Comparison of ENCODE assay signal across 9 cellular contexts in genomic region chr2:18178736-18179349, GRCh38.
DNase-seq lines count a peak whose midpoint lies in the region; ATAC-seq and TF ChIP-seq lines count a peak whose summit lies in the region.
"Had no signal": no experiment of that assay in that cellular context is flagged by ENCODE, and none has a peak within 500 bp of the region (broad histone marks: within the 10 kb centered on the region; RNA-seq: fewer than 3 reads in every experiment).

No MANE protein-coding gene starts in this region.

- no peaks in the 10 kb centered on the region for H3K36me3 Mint-ChIP-seq in activated naive CD8-positive, alpha-beta T cell treated with anti-CD3 and anti-CD28 coated beads, Interleukin-2, amount 10 ng/mL, durations not matched to agents 7 days and 5 days

- peak; percentile 82 for TF ChIP-seq CTCF in left ventricle myocardium inferior (IDR thresholded peaks at IDR 0.05; ENCODE audit: borderline replicate concordance)

- no peaks in the 10 kb centered on the region for H3K9me3 ChIP-seq in left ventricle myocardium inferior (replicated peaks)

- no peaks in the 10 kb centered on the region for H3K36me3 ChIP-seq in left ventricle myocardium inferior

- peak; percentile 5 for DNase-seq in DMS114 treated with DMSO at 0.1 percent for 48 hours (lab: John Stamatoyannopoulos, UW; ENCODE audit: unreplicated experiment)
- DNase-seq in NCI-H2227 (lab: John Stamatoyannopoulos, UW; ENCODE audit: unreplicated experiment): peak; percentile 71
- no peak for DNase-seq in activated naive CD8-positive, alpha-beta T cell treated with anti-CD3 and anti-CD28 coated beads, Interleukin-2, amount 10 ng/mL, durations not matched to agents 7 days and 5 days
- no peak for DNase-seq in left ventricle myocardium inferior
- peak; percentile 48 for DNase-seq in stimulated activated CD4-positive, alpha-beta T cell treated with anti-CD3 and anti-CD28 coated beads, Interleukin-15, amount 100 ng/mL, for 24 hours
- no peak for DNase-seq in 8988T

- H3K4me3 ChIP-seq in left ventricle myocardium inferior: no peak overlapping the region

- H3K27me3 Mint-ChIP-seq in activated naive CD8-positive, alpha-beta T cell treated with anti-CD3 and anti-CD28 coated beads, Interleukin-2, amount 10 ng/mL, durations not matched to agents 7 days and 5 days: peaks cover 2% of the 10 kb centered on the region

- ATAC-seq in GM19023 (IDR thresholded peaks at IDR 0.05; ENCODE audit: unreplicated experiment) (peak; percentile 96), HG03108 (IDR thresholded peaks at IDR 0.05; ENCODE audit: unreplicated experiment) (peak; percentile 87)
- ATAC-seq in activated naive CD8-positive, alpha-beta T cell treated with anti-CD3 and anti-CD28 coated beads, Interleukin-2, amount 10 ng/mL, durations not matched to agents 7 days and 5 days (ENCODE audit: low read depth): peak; percentile 76

- H3K9me3 Mint-ChIP-seq in activated naive CD8-positive, alpha-beta T cell treated with anti-CD3 and anti-CD28 coated beads, Interleukin-2, amount 10 ng/mL, durations not matched to agents 7 days and 5 days: no peaks in the 10 kb centered on the region
- H3K9me3 Mint-ChIP-seq: stimulated activated naive CD8-positive, alpha-beta T cell treated with anti-CD3 and anti-CD28 coated beads, Interleukin-15, Interleukin-2, amounts not matched to agents 100 ng/mL and 50 ng/mL, for 24 hours had no signal

- POLR2A ChIA-PET in activated naive CD8-positive, alpha-beta T cell treated with anti-CD3 and anti-CD28 coated beads, Interleukin-2, amount 10 ng/mL, durations not matched to agents 7 days and 5 days (lab: Charles Lee): no interaction called here

- no peak overlapping the region for H3K4me3 Mint-ChIP-seq in activated naive CD8-positive, alpha-beta T cell treated with anti-CD3 and anti-CD28 coated beads, Interleukin-2, amount 10 ng/mL, durations not matched to agents 7 days and 5 days
- H3K4me3 Mint-ChIP-seq: stimulated activated naive CD8-positive, alpha-beta T cell treated with anti-CD3 and anti-CD28 coated beads, Interleukin-15, Interleukin-2, amounts not matched to agents 100 ng/mL and 50 ng/mL, for 24 hours had no signal

- H3K27me3 ChIP-seq in left ventricle myocardium inferior (ENCODE audit: low read depth): no peaks in the 10 kb centered on the region

- H3K4me1 Mint-ChIP-seq in activated naive CD8-positive, alpha-beta T cell treated with anti-CD3 and anti-CD28 coated beads, Interleukin-2, amount 10 ng/mL, durations not matched to agents 7 days and 5 days: no peaks in the 10 kb centered on the region

- peaks cover 5% of the 10 kb centered on the region for H3K4me1 ChIP-seq in left ventricle myocardium inferior

- H3K27ac ChIP-seq in left ventricle myocardium inferior (replicated peaks): no peak overlapping the region

- intact Hi-C loops in left ventricle myocardium inferior (cut with micrococcal nuclease): loop anchor here (10.0 kb wide), 1 partner anchor 324 kb away; no protein-coding TSS in a partner anchor

- H3K27ac Mint-ChIP-seq in activated naive CD8-positive, alpha-beta T cell treated with anti-CD3 and anti-CD28 coated beads, Interleukin-2, amount 10 ng/mL, durations not matched to agents 7 days and 5 days: no peak overlapping the region
- H3K27ac Mint-ChIP-seq: stimulated activated naive CD8-positive, alpha-beta T cell treated with anti-CD3 and anti-CD28 coated beads, Interleukin-15, Interleukin-2, amounts not matched to agents 100 ng/mL and 50 ng/mL, for 24 hours had no signal

Comparison
In these comparisons a context has a peak if more than half of its experiments do, and no peak if none do; other contexts are left out.
1. DNase-seq: peak in DMS114 treated with DMSO at 0.1 percent for 48 hours (single experiment), NCI-H2227 (single experiment) and stimulated activated CD4-positive, alpha-beta T cell treated with anti-CD3 and anti-CD28 coated beads, Interleukin-15, amount 100 ng/mL, for 24 hours (single experiment); none in activated naive CD8-positive, alpha-beta T cell treated with anti-CD3 and anti-CD28 coated beads, Interleukin-2, amount 10 ng/mL, durations not matched to agents 7 days and 5 days (single experiment), left ventricle myocardium inferior (single experiment) and 8988T (single experiment).
2. Peak in every context shown above with its lines, with median percentiles within 50 percentile points of each other: ATAC-seq.